Comparison of ENCODE assay signal across 11 cellular contexts in genomic region chr11:22169833-22170232, GRCh38. TPM values are rescaled to one million over a fixed set of nuclear protein-coding genes. Genes with fewer than 3 reads are reported as not detected.
DNase-seq lines count a peak whose midpoint lies in the region; ATAC-seq, FAIRE-seq and TF ChIP-seq lines count a peak whose summit lies in the region.
"Had no signal": no experiment of that assay in that cellular context is flagged by ENCODE, and none has a peak within 500 bp of the region (broad histone marks: within the 10 kb centered on the region; RNA-seq: fewer than 3 reads in every experiment).

No MANE protein-coding gene starts in this region.

- CTCF ChIA-PET in OCI-LY7 (lab: Charles Lee; ENCODE audit: unreplicated experiment), result no interaction called here

- TF ChIP-seq CTCF in D721Med (IDR thresholded peaks at IDR 0.05; ENCODE audit: insufficient read depth, missing control alignments) (peak; percentile 59), HL-60 (IDR thresholded peaks at IDR 0.05; ENCODE audit: insufficient read depth, low read length) (peak; percentile 13), OCI-LY7 (conservative IDR thresholded peaks at IDR 0.05; ENCODE audit: low read length) (peak; percentile 74), kidney (IDR thresholded peaks at IDR 0.05; ENCODE audit: borderline replicate concordance, extremely low read depth, insufficient read depth) (no peak)

- no peak for DNase-seq in D721Med (ENCODE audit: insufficient read length, low spot score)
- DNase-seq in HL-60 (ENCODE audit: low read depth in 1 of 2, low spot score in 1 of 2), result no peak
- DNase-seq in OCI-LY7 (ENCODE audit: low spot score), result peak; percentile 1
- no peak for DNase-seq in kidney
- DNase-seq in urothelium cell line (ENCODE audit: low spot score), result no peak
- no peak for DNase-seq in activated naive CD8-positive, alpha-beta T cell treated with anti-CD3 and anti-CD28 coated beads for 36 hours
- DNase-seq in small intestine, result no peak

- no peaks in the 10 kb centered on the region for H3K4me1 Mint-ChIP-seq in activated naive CD8-positive, alpha-beta T cell treated with anti-CD3 and anti-CD28 coated beads for 36 hours
- H3K4me1 Mint-ChIP-seq: memory B cell had no signal

- no peak overlapping the region for H2AFZ ChIP-seq in OCI-LY7 (ENCODE audit: low read length)

- no peak overlapping the region for H3K27ac Mint-ChIP-seq in activated naive CD8-positive, alpha-beta T cell treated with anti-CD3 and anti-CD28 coated beads for 36 hours
- H3K27ac Mint-ChIP-seq: memory B cell; T-helper 2 cell treated with Interferon-gamma antibody and Interleukin-4, amounts not matched to agents 5 μg/mL and 100 μg/mL, for 36 hours had no signal

- no peaks in the 10 kb centered on the region for H3K79me2 ChIP-seq in OCI-LY7 (ENCODE audit: insufficient read depth, low read depth, low read length)

- H3K4me3 ChIP-seq in HL-60 (replicated peaks; ENCODE audit: insufficient read depth, low read length) (no peak overlapping the region), OCI-LY7 (ENCODE audit: low read depth, low read length, poor library complexity, severe bottlenecking) (no peak overlapping the region), kidney (ENCODE audit: low read length in 2 of 2) (no peak overlapping the region), small intestine (ENCODE audit: low read depth in 1 of 2, low read length in 2 of 2) (no peak overlapping the region)

- H3K9me2 ChIP-seq in OCI-LY7 (ENCODE audit: insufficient read depth, low read length), result no peaks in the 10 kb centered on the region

- H4K20me1 ChIP-seq in OCI-LY7 (ENCODE audit: insufficient read depth, low read length), result no peaks in the 10 kb centered on the region

- H3K36me3 Mint-ChIP-seq in activated naive CD8-positive, alpha-beta T cell treated with anti-CD3 and anti-CD28 coated beads for 36 hours, result no peaks in the 10 kb centered on the region
- H3K36me3 Mint-ChIP-seq: memory B cell had no signal

- H3K27me3 ChIP-seq in HL-60 (ENCODE audit: insufficient read depth, poor library complexity, severe bottlenecking), result no peaks in the 10 kb centered on the region
- H3K27me3 ChIP-seq in small intestine (ENCODE audit: control insufficient read depth in 2 of 2, insufficient read depth in 2 of 2, low read length in 2 of 2), result no peaks in the 10 kb centered on the region

- H3K36me3 ChIP-seq in OCI-LY7 (ENCODE audit: insufficient read depth, low read length) (no peaks in the 10 kb centered on the region), kidney (ENCODE audit: control insufficient read depth in 1 of 2, insufficient read depth in 2 of 2, low read length in 2 of 2) (no peaks in the 10 kb centered on the region), small intestine (ENCODE audit: control insufficient read depth in 2 of 2, insufficient read depth in 2 of 2, low read length in 2 of 2) (no peaks in the 10 kb centered on the region)

- no peak for FAIRE-seq in D721Med (lab: Jason Lieb, UNC)
- FAIRE-seq in kidney (lab: Jason Lieb, UNC), result peak; percentile 86
- FAIRE-seq in urothelium cell line (lab: Jason Lieb, UNC), result no peak
- FAIRE-seq in small intestine (lab: Jason Lieb, UNC), result no peak
- FAIRE-seq: astrocyte had no signal

- peaks cover 7% of the 10 kb centered on the region for H3K27me3 Mint-ChIP-seq in activated naive CD8-positive, alpha-beta T cell treated with anti-CD3 and anti-CD28 coated beads for 36 hours
- H3K27me3 Mint-ChIP-seq: memory B cell had no signal

- no TSS peak for BruUV-seq in OCI-LY7 (replicated peaks; lab: Mats Ljungman, UMichigan)

- H3K27ac ChIP-seq in HL-60 (replicated peaks) (no peak overlapping the region), OCI-LY7 (ENCODE audit: low read depth, low read length, poor library complexity, severe bottlenecking) (no peak overlapping the region), kidney (ENCODE audit: low read depth in 2 of 2, low read length in 2 of 2) (no peak overlapping the region), small intestine (ENCODE audit: low read depth in 1 of 2, low read length in 1 of 2) (no peak overlapping the region)

- H3K4me1 ChIP-seq in OCI-LY7 (ENCODE audit: insufficient read depth, low read length, poor library complexity, severe bottlenecking) (no peaks in the 10 kb centered on the region), kidney (ENCODE audit: control insufficient read depth in 1 of 2, insufficient read depth in 1 of 2, low read depth in 1 of 2, low read length in 2 of 2) (no peaks in the 10 kb centered on the region), small intestine (ENCODE audit: control insufficient read depth in 2 of 2, insufficient read depth in 1 of 2, low read depth in 1 of 2, low read length in 1 of 2) (peaks cover 0 to 3% of the 10 kb centered on the region in 2 donors)

- WGBS in small intestine, 3 donors, result 0 to 3% (median 3%) methylated on average over 2 of the region's 2 CpGs

- H3K9me3 Mint-ChIP-seq in activated naive CD8-positive, alpha-beta T cell treated with anti-CD3 and anti-CD28 coated beads for 36 hours, result no peaks in the 10 kb centered on the region
- H3K9me3 Mint-ChIP-seq: memory B cell; T-helper 2 cell treated with Interferon-gamma antibody and Interleukin-4, amounts not matched to agents 5 μg/mL and 100 μg/mL, for 36 hours had no signal

- H3K9me3 ChIP-seq in OCI-LY7 (ENCODE audit: low read length), result no peaks in the 10 kb centered on the region
- H3K9me3 ChIP-seq in kidney (ENCODE audit: control insufficient read depth in 1 of 2, low read length in 2 of 2), result no peaks in the 10 kb centered on the region
- H3K9me3 ChIP-seq in small intestine (ENCODE audit: control insufficient read depth, low read depth), result no peaks in the 10 kb centered on the region

- no peak overlapping the region for H3K4me2 ChIP-seq in OCI-LY7 (ENCODE audit: low read length)

- H3K4me3 Mint-ChIP-seq in activated naive CD8-positive, alpha-beta T cell treated with anti-CD3 and anti-CD28 coated beads for 36 hours, result no peak overlapping the region
- H3K4me3 Mint-ChIP-seq: memory B cell; T-helper 2 cell treated with Interferon-gamma antibody and Interleukin-4, amounts not matched to agents 5 μg/mL and 100 μg/mL, for 36 hours had no signal

- no peak for ATAC-seq in HG03280 (IDR thresholded peaks at IDR 0.05; ENCODE audit: unreplicated experiment)

- intact Hi-C loops in OCI-LY7 (cut with micrococcal nuclease; ENCODE audit: unreplicated experiment) (no loop called here), kidney (cut with DNase I) (no loop called here)

- POLR2A ChIA-PET in OCI-LY7 (lab: Charles Lee), result interaction anchor here (0.7 kb wide), 1 partner anchor 420 kb away, joined by 3 read pairs; no protein-coding TSS in a partner anchor

- H3K9ac ChIP-seq in kidney (ENCODE audit: low read length in 2 of 2), result no peak overlapping the region

RNA-seq across cellular contexts. Expression of gene ANO5, which starts 23.1 kb away (rescaled TPM):
- total RNA-seq in OCI-LY7 (2014; rRNA removed; shearing (Covaris generic)), result not detected in 2 replicates
- total RNA-seq in OCI-LY7 (2022), result not detected in 2 replicates
- total RNA-seq in kidney, result 4.2 TPM
- 3.5 TPM for polyA plus RNA-seq in kidney (ENCODE audit: insufficient read depth, low read depth, low replicate concordance)
- total RNA-seq in activated naive CD8-positive, alpha-beta T cell treated with anti-CD3 and anti-CD28 coated beads for 36 hours, result under 1 TPM; 0.02 to 0.28 TPM
- polyA plus RNA-seq in small intestine, result 1 to 10 TPM; 1.4 to 1.8 (median 1.5) TPM
